ENCODE assay signal across 25 cellular contexts in genomic region chr6:18835976-18836375, GRCh38.
"Had no signal": no experiment of that assay in that cellular context is flagged by ENCODE, and none has a peak within 500 bp of the region (broad histone marks: within the 10 kb centered on the region; RNA-seq: fewer than 3 reads in every experiment).

No MANE protein-coding gene starts in this region.

- ATAC-seq: esophagus mucosa; foreskin keratinocyte; gastroesophageal sphincter; heart left ventricle; left lobe of liver; naive thymus-derived CD4-positive, alpha-beta T cell; right lobe of liver; stimulated activated naive B cell treated with anti-CD40 and anti-IgM and Interleukin-4, amounts not matched to agents 10 μg/mL and 1 μg/mL and 100 μg/mL, for 72 hours had no signal

- H3K27me3 ChIP-seq: dorsolateral prefrontal cortex, foreskin keratinocyte, gastroesophageal sphincter, heart left ventricle, hepatocyte, neural progenitor cell, right lobe of liver had no signal

- H3K27ac Mint-ChIP-seq: naive thymus-derived CD4-positive, alpha-beta T cell; nephron; neural progenitor cell; progenitor cell of endocrine pancreas; stimulated activated naive B cell treated with anti-CD40 and anti-IgM and Interleukin-4, amounts not matched to agents 10 μg/mL and 1 μg/mL and 100 μg/mL, for 72 hours; stimulated activated naive CD8-positive, alpha-beta T cell treated with anti-CD3 and anti-CD28 coated beads, Interleukin-15, Interleukin-2, amounts not matched to agents 100 ng/mL and 50 ng/mL, for 24 hours had no signal

- DNase-seq: dorsolateral prefrontal cortex; effector CD4-positive, alpha-beta T cell; foreskin keratinocyte; heart left ventricle; kidney; mesenchymal stem cell; midbrain; naive thymus-derived CD4-positive, alpha-beta T cell; right lobe of liver; small intestine; stimulated activated CD4-positive, alpha-beta T cell treated with anti-CD3 and anti-CD28 coated beads, Interleukin-15, amount 100 ng/mL, for 24 hours; stimulated activated CD4-positive, alpha-beta T cell treated with anti-CD3 and anti-CD28 coated beads, Interleukin-2, amount 100 ng/mL, for 48 hours; stimulated activated naive B cell treated with anti-CD40 and anti-IgM and Interleukin-4, amounts not matched to agents 10 μg/mL and 1 μg/mL and 100 μg/mL, for 72 hours; trophoblast cell had no signal

- H3K27ac ChIP-seq: dorsolateral prefrontal cortex, epithelial cell of prostate, foreskin keratinocyte, gastroesophageal sphincter, heart left ventricle, hepatocyte, neural progenitor cell, parathyroid adenoma, right lobe of liver had no signal

- H3K36me3 ChIP-seq: gastroesophageal sphincter, heart left ventricle, neural progenitor cell, right lobe of liver had no signal

- H3K27me3 Mint-ChIP-seq: naive thymus-derived CD4-positive, alpha-beta T cell; progenitor cell of endocrine pancreas; stimulated activated naive B cell treated with anti-CD40 and anti-IgM and Interleukin-4, amounts not matched to agents 10 μg/mL and 1 μg/mL and 100 μg/mL, for 72 hours; stimulated activated naive CD8-positive, alpha-beta T cell treated with anti-CD3 and anti-CD28 coated beads, Interleukin-15, Interleukin-2, amounts not matched to agents 100 ng/mL and 50 ng/mL, for 24 hours had no signal

- H3K4me1 Mint-ChIP-seq: naive thymus-derived CD4-positive, alpha-beta T cell; neural progenitor cell; stimulated activated naive B cell treated with anti-CD40 and anti-IgM and Interleukin-4, amounts not matched to agents 10 μg/mL and 1 μg/mL and 100 μg/mL, for 72 hours had no signal

- H3K9me3 Mint-ChIP-seq: nephron, neural progenitor cell had no signal

- H3K4me3 ChIP-seq: dorsolateral prefrontal cortex, gastroesophageal sphincter, heart left ventricle, hepatocyte, lung, neural progenitor cell, right lobe of liver had no signal

- H3K4me3 Mint-ChIP-seq: naive thymus-derived CD4-positive, alpha-beta T cell; nephron; neural progenitor cell; stimulated activated naive B cell treated with anti-CD40 and anti-IgM and Interleukin-4, amounts not matched to agents 10 μg/mL and 1 μg/mL and 100 μg/mL, for 72 hours; stimulated activated naive CD8-positive, alpha-beta T cell treated with anti-CD3 and anti-CD28 coated beads, Interleukin-15, Interleukin-2, amounts not matched to agents 100 ng/mL and 50 ng/mL, for 24 hours had no signal

- H3K4me1 ChIP-seq: foreskin keratinocyte, gastroesophageal sphincter, heart left ventricle, neural progenitor cell, right lobe of liver had no signal

- H3K36me3 Mint-ChIP-seq: naive thymus-derived CD4-positive, alpha-beta T cell; neural progenitor cell; stimulated activated naive B cell treated with anti-CD40 and anti-IgM and Interleukin-4, amounts not matched to agents 10 μg/mL and 1 μg/mL and 100 μg/mL, for 72 hours had no signal

- H3K9me3 ChIP-seq: gastroesophageal sphincter, right lobe of liver had no signal
